Comparison of ENCODE assay signal across 8 cellular contexts in genomic region chrX:96684339-96685204, GRCh38. TPM values are rescaled to one million over a fixed set of nuclear protein-coding genes. Genes with fewer than 3 reads are reported as not detected.
DNase-seq lines count a peak whose midpoint lies in the region; ATAC-seq, FAIRE-seq and TF ChIP-seq lines count a peak whose summit lies in the region.

DIAPH2 (plus strand) TSS chrX:96684842.

- DNase-seq in RPMI8226 (peak; percentile 75), frontal cortex (ENCODE audit: low spot score in 2 of 2) (peak; percentile 21 to 29)
- peak; percentile 48 for DNase-seq in activated gamma-delta T cell treated with anti-CD3 and anti-CD28 coated beads, Interleukin-2, amount 50 U/mL, for 16 hours (ENCODE audit: low read depth)

- H3K36me3 ChIP-seq in neutrophil (no peaks in the 10 kb centered on the region), subcutaneous abdominal adipose tissue (ENCODE audit: control insufficient read depth in 5 of 5, insufficient read depth in 5 of 5, low read length in 5 of 5) (no peaks in the 10 kb centered on the region)

- H3K4me1 ChIP-seq in neutrophil (ENCODE audit: control insufficient read depth in 1 of 2, insufficient read depth in 1 of 2, low read depth in 1 of 2, low read length in 1 of 2) (peaks cover 0 to 13% of the 10 kb centered on the region in 2 experiments), subcutaneous abdominal adipose tissue (ENCODE audit: control insufficient read depth in 5 of 5, insufficient read depth in 5 of 5, low read length in 5 of 5) (peaks cover 0 to 12% (median 10%) of the 10 kb centered on the region in 5 donors)

- H3K27me3 ChIP-seq in neutrophil (no peaks in the 10 kb centered on the region), subcutaneous abdominal adipose tissue (ENCODE audit: control insufficient read depth in 5 of 5, insufficient read depth in 4 of 5, low read length in 5 of 5) (peaks cover 0 to 10% (median 6%) of the 10 kb centered on the region in 5 donors)

- peak; percentile 24; the same call in 1 of the 2 replicates for TF ChIP-seq CTCF in C4-2B (conservative IDR thresholded peaks at IDR 0.05)
- no peak for TF ChIP-seq CTCF in neutrophil (IDR thresholded peaks at IDR 0.05)

- H3K27ac ChIP-seq in C4-2B (peak within 1 kb of the TSS; percentile 91), neutrophil (peak within 1 kb of the TSS; percentile 78), subcutaneous abdominal adipose tissue (ENCODE audit: low read depth, low read length) (peak within 1 kb of the TSS; percentile 88)

- no peaks in the 10 kb centered on the region for H3K9me3 ChIP-seq in neutrophil
- no peaks in the 10 kb centered on the region for H3K9me3 ChIP-seq in subcutaneous abdominal adipose tissue (ENCODE audit: control insufficient read depth in 5 of 5, low read length in 5 of 5)

- no peak for FAIRE-seq in frontal cortex (lab: Jason Lieb, UNC)

- peak within 1 kb of the TSS; percentile 8 to 82 (median 74) for H3K9ac ChIP-seq in subcutaneous abdominal adipose tissue (ENCODE audit: low read length in 5 of 5)

- peak; percentile 78 for ATAC-seq in GM19372 (IDR thresholded peaks at IDR 0.05; ENCODE audit: low read depth, unreplicated experiment)
- ATAC-seq in HG03469 (IDR thresholded peaks at IDR 0.05; ENCODE audit: unreplicated experiment): peak; percentile 83

- H3K4me3 ChIP-seq in neutrophil (ENCODE audit: low read depth in 1 of 2, low read length in 1 of 2): peak within 1 kb of the TSS; percentile 67 to 78
- peak within 1 kb of the TSS; percentile 60 to 88 (median 73) for H3K4me3 ChIP-seq in subcutaneous abdominal adipose tissue (ENCODE audit: low read depth in 1 of 5, low read length in 5 of 5)

RNA-seq across cellular contexts. Expression of gene DIAPH2, which starts in this region (rescaled TPM):
- 11.0 TPM for total RNA-seq in frontal cortex

Comparison
In these comparisons a context has a peak if more than half of its experiments do, and no peak if none do; other contexts are left out.
1. Peak in every context shown above with its lines: DNase-seq, ATAC-seq, H3K4me3 ChIP-seq and H3K27ac ChIP-seq.
2. DNase-seq: peak in every context shown above with its lines; median percentile 75 in RPMI8226; 48 in activated gamma-delta T cell treated with anti-CD3 and anti-CD28 coated beads, Interleukin-2, amount 50 U/mL, for 16 hours; 25 in frontal cortex.